1 cellular context compared by ENCODE assay signal in the genomic region with DNA sequence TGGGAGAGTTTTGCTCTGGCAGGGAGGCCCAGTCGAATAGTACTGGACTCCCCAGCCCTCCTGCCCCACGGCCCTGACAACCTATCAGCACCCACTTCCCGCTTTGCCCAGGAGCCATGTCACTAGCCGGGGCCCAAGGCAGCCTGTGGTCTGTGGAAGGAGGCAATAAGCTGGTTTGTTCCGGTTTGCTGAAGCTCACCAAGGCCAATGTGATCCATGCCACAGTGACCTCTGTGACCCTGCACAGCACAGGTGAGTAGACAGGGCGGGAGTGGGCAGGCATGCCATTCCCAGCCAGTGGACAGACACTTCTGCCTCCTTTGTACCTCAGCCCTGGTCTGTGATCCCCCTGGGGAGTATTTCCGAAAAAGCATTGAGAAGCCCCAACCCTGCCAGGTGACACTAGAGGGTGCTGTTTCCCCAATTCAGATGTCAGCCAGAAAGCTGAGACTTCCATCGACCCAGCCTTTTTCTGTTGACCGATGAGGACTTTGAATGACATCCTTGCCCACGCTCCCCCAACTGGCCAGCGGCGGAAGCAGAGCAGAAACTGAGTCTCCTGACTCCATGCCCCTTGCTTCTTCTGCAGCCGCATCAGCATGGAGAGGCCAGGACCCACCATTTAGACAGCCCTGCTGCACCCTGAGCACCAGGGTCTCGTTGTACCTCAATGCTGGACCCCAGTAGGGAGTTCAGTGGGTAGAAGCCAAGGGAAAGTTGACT.
TF ChIP-seq lines count a peak whose summit lies in the region.

No MANE protein-coding gene starts in this region.

TF ChIP-seq in HepG2, 621 proteins besides CTCF, POLR2A, EP300 and RAD21 (continued from another document and continues in another):
- TF ChIP-seq, protein P1, sequence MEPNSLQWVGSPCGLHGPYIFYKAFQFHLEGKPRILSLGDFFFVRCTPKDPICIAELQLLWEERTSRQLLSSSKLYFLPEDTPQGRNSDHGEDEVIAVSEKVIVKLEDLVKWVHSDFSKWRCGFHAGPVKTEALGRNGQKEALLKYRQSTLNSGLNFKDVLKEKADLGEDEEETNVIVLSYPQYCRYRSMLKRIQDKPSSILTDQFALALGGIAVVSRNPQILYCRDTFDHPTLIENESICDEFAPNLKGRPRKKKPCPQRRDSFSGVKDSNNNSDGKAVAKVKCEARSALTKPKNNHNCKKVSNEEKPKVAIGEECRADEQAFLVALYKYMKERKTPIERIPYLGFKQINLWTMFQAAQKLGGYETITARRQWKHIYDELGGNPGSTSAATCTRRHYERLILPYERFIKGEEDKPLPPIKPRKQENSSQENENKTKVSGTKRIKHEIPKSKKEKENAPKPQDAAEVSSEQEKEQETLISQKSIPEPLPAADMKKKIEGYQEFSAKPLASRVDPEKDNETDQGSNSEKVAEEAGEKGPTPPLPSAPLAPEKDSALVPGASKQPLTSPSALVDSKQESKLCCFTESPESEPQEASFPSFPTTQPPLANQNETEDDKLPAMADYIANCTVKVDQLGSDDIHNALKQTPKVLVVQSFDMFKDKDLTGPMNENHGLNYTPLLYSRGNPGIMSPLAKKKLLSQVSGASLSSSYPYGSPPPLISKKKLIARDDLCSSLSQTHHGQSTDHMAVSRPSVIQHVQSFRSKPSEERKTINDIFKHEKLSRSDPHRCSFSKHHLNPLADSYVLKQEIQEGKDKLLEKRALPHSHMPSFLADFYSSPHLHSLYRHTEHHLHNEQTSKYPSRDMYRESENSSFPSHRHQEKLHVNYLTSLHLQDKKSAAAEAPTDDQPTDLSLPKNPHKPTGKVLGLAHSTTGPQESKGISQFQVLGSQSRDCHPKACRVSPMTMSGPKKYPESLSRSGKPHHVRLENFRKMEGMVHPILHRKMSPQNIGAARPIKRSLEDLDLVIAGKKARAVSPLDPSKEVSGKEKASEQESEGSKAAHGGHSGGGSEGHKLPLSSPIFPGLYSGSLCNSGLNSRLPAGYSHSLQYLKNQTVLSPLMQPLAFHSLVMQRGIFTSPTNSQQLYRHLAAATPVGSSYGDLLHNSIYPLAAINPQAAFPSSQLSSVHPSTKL (CRISPR knock-in tag; IDR thresholded peaks at IDR 0.05) = peak; percentile 66
- peak; percentile 79; the same call in 1 of the 2 replicates for TF ChIP-seq RXRB (CRISPR knock-in tag; IDR thresholded peaks at IDR 0.05; ENCODE audit: borderline replicate concordance)
- TF ChIP-seq ATF7 (IDR thresholded peaks at IDR 0.05) = no peak
- no peak for TF ChIP-seq ATF7 (CRISPR knock-in tag; IDR thresholded peaks at IDR 0.05)
- 0 out of 2 replicates have a peak, but pooled peaks have one; percentile 37 for TF ChIP-seq MXD4 (CRISPR knock-in tag; IDR thresholded peaks at IDR 0.05)
- TF ChIP-seq KLF12 (CRISPR knock-in tag; IDR thresholded peaks at IDR 0.05; ENCODE audit: borderline replicate concordance) = peak; percentile 55; the same call in 1 of the 2 replicates
- peak; percentile 58; the same call in 1 of the 2 replicates for TF ChIP-seq SNAPC2 (CRISPR knock-in tag; IDR thresholded peaks at IDR 0.05)
- peak; percentile 88 for TF ChIP-seq STAG1 (CRISPR knock-in tag; IDR thresholded peaks at IDR 0.05)
- TF ChIP-seq FOXA1 (IDR thresholded peaks at IDR 0.05) = no peak
- TF ChIP-seq FOXA1 (CRISPR knock-in tag; IDR thresholded peaks at IDR 0.05) = peak; percentile 72
- peak; percentile 36; the same call in 1 of the 2 replicates for TF ChIP-seq GABPB1 (CRISPR knock-in tag; IDR thresholded peaks at IDR 0.05)
- TF ChIP-seq, protein P2, sequence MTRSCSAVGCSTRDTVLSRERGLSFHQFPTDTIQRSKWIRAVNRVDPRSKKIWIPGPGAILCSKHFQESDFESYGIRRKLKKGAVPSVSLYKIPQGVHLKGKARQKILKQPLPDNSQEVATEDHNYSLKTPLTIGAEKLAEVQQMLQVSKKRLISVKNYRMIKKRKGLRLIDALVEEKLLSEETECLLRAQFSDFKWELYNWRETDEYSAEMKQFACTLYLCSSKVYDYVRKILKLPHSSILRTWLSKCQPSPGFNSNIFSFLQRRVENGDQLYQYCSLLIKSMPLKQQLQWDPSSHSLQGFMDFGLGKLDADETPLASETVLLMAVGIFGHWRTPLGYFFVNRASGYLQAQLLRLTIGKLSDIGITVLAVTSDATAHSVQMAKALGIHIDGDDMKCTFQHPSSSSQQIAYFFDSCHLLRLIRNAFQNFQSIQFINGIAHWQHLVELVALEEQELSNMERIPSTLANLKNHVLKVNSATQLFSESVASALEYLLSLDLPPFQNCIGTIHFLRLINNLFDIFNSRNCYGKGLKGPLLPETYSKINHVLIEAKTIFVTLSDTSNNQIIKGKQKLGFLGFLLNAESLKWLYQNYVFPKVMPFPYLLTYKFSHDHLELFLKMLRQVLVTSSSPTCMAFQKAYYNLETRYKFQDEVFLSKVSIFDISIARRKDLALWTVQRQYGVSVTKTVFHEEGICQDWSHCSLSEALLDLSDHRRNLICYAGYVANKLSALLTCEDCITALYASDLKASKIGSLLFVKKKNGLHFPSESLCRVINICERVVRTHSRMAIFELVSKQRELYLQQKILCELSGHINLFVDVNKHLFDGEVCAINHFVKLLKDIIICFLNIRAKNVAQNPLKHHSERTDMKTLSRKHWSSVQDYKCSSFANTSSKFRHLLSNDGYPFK (CRISPR knock-in tag; IDR thresholded peaks at IDR 0.05; ENCODE audit: borderline replicate concordance) = peak; percentile 69; the same call in 1 of the 2 replicates
- TF ChIP-seq ZNF430 (CRISPR knock-in tag; IDR thresholded peaks at IDR 0.05) = peak; percentile 50; the same call in 1 of the 2 replicates
- TF ChIP-seq PCBP2 (optimal IDR thresholded peaks at IDR 0.05; ENCODE audit: low read depth, low read length, poor library complexity, severe bottlenecking) = no peak
- TF ChIP-seq ZNF451 (CRISPR knock-in tag; IDR thresholded peaks at IDR 0.05) = 0 out of 2 replicates have a peak, but pooled peaks have one; percentile 67
- TF ChIP-seq KLF16 (CRISPR knock-in tag; IDR thresholded peaks at IDR 0.05) = peak in 1 of 2 experiments; percentile 68; a peak in 1 of 4 replicates
- TF ChIP-seq, protein P3, sequence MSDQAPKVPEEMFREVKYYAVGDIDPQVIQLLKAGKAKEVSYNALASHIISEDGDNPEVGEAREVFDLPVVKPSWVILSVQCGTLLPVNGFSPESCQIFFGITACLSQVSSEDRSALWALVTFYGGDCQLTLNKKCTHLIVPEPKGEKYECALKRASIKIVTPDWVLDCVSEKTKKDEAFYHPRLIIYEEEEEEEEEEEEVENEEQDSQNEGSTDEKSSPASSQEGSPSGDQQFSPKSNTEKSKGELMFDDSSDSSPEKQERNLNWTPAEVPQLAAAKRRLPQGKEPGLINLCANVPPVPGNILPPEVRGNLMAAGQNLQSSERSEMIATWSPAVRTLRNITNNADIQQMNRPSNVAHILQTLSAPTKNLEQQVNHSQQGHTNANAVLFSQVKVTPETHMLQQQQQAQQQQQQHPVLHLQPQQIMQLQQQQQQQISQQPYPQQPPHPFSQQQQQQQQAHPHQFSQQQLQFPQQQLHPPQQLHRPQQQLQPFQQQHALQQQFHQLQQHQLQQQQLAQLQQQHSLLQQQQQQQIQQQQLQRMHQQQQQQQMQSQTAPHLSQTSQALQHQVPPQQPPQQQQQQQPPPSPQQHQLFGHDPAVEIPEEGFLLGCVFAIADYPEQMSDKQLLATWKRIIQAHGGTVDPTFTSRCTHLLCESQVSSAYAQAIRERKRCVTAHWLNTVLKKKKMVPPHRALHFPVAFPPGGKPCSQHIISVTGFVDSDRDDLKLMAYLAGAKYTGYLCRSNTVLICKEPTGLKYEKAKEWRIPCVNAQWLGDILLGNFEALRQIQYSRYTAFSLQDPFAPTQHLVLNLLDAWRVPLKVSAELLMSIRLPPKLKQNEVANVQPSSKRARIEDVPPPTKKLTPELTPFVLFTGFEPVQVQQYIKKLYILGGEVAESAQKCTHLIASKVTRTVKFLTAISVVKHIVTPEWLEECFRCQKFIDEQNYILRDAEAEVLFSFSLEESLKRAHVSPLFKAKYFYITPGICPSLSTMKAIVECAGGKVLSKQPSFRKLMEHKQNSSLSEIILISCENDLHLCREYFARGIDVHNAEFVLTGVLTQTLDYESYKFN (CRISPR knock-in tag; conservative IDR thresholded peaks at IDR 0.05) = 0 out of 2 replicates have a peak, but pooled peaks have one; percentile 23
- TF ChIP-seq, protein P4, sequence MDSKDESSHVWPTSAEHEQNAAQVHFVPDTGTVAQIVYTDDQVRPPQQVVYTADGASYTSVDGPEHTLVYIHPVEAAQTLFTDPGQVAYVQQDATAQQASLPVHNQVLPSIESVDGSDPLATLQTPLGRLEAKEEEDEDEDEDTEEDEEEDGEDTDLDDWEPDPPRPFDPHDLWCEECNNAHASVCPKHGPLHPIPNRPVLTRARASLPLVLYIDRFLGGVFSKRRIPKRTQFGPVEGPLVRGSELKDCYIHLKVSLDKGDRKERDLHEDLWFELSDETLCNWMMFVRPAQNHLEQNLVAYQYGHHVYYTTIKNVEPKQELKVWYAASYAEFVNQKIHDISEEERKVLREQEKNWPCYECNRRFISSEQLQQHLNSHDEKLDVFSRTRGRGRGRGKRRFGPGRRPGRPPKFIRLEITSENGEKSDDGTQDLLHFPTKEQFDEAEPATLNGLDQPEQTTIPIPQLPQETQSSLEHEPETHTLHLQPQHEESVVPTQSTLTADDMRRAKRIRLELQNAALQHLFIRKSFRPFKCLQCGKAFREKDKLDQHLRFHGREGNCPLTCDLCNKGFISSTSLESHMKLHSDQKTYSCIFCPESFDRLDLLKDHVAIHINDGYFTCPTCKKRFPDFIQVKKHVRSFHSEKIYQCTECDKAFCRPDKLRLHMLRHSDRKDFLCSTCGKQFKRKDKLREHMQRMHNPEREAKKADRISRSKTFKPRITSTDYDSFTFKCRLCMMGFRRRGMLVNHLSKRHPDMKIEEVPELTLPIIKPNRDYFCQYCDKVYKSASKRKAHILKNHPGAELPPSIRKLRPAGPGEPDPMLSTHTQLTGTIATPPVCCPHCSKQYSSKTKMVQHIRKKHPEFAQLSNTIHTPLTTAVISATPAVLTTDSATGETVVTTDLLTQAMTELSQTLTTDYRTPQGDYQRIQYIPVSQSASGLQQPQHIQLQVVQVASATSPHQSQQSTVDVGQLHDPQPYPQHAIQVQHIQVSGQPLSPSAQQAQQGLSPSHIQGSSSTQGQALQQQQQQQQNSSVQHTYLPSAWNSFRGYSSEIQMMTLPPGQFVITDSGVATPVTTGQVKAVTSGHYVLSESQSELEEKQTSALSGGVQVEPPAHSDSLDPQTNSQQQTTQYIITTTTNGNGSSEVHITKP (CRISPR knock-in tag; IDR thresholded peaks at IDR 0.05; ENCODE audit: low read depth) = 0 out of 2 replicates have a peak, but pooled peaks have one; percentile 37
- no peak for TF ChIP-seq PLRG1 (conservative IDR thresholded peaks at IDR 0.05)
- no peak for TF ChIP-seq TBX3 (IDR thresholded peaks at IDR 0.05; ENCODE audit: borderline replicate concordance)
- TF ChIP-seq RFX3 (CRISPR knock-in tag; IDR thresholded peaks at IDR 0.05) = no peak
- peak; percentile 73; the same call in 1 of the 2 replicates for TF ChIP-seq PPARG (CRISPR knock-in tag; conservative IDR thresholded peaks at IDR 0.05)
- no peak for TF ChIP-seq NR2F2 (IDR thresholded peaks at IDR 0.05; ENCODE audit: borderline replicate concordance, low read depth)
- TF ChIP-seq FOXJ3 (CRISPR knock-in tag; IDR thresholded peaks at IDR 0.05; ENCODE audit: borderline replicate concordance) = no peak
- TF ChIP-seq CHD2 (IDR thresholded peaks at IDR 0.05; ENCODE audit: low read depth, low read length) = no peak
- no peak for TF ChIP-seq CREB1 (IDR thresholded peaks at IDR 0.05)
- no peak for TF ChIP-seq CREB1 (CRISPR knock-in tag; IDR thresholded peaks at IDR 0.05)
- peak; percentile 77 for TF ChIP-seq KAT8 (CRISPR knock-in tag; IDR thresholded peaks at IDR 0.05)
- TF ChIP-seq ZNF12 (CRISPR knock-in tag; IDR thresholded peaks at IDR 0.05) = no peak
- TF ChIP-seq ZNF776 (CRISPR knock-in tag; IDR thresholded peaks at IDR 0.05) = no peak
- TF ChIP-seq ZNF678 (CRISPR knock-in tag; IDR thresholded peaks at IDR 0.05) = no peak
- no peak for TF ChIP-seq ATRX (CRISPR knock-in tag; IDR thresholded peaks at IDR 0.05; ENCODE audit: borderline replicate concordance)
- peak; percentile 68; the same call in 1 of the 2 replicates for TF ChIP-seq MIXL1 (CRISPR knock-in tag; IDR thresholded peaks at IDR 0.05)
- TF ChIP-seq ZNF605 (CRISPR knock-in tag; IDR thresholded peaks at IDR 0.05) = 0 out of 2 replicates have a peak, but pooled peaks have one; percentile 43
- peak; percentile 93; the same call in 1 of the 2 replicates for TF ChIP-seq MEIS1 (CRISPR knock-in tag; IDR thresholded peaks at IDR 0.05; ENCODE audit: borderline replicate concordance)
- TF ChIP-seq, protein P5, sequence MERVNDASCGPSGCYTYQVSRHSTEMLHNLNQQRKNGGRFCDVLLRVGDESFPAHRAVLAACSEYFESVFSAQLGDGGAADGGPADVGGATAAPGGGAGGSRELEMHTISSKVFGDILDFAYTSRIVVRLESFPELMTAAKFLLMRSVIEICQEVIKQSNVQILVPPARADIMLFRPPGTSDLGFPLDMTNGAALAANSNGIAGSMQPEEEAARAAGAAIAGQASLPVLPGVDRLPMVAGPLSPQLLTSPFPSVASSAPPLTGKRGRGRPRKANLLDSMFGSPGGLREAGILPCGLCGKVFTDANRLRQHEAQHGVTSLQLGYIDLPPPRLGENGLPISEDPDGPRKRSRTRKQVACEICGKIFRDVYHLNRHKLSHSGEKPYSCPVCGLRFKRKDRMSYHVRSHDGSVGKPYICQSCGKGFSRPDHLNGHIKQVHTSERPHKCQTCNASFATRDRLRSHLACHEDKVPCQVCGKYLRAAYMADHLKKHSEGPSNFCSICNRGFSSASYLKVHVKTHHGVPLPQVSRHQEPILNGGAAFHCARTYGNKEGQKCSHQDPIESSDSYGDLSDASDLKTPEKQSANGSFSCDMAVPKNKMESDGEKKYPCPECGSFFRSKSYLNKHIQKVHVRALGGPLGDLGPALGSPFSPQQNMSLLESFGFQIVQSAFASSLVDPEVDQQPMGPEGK (CRISPR knock-in tag; IDR thresholded peaks at IDR 0.05) = 0 out of 2 replicates have a peak, but pooled peaks have one; percentile 69
- no peak for TF ChIP-seq RFX1 (IDR thresholded peaks at IDR 0.05)
- 0 out of 2 replicates have a peak, but pooled peaks have one; percentile 69 for TF ChIP-seq ZNF619 (CRISPR knock-in tag; IDR thresholded peaks at IDR 0.05)
- TF ChIP-seq RFX5 (IDR thresholded peaks at IDR 0.05; ENCODE audit: low read depth, low read length) = no peak
- TF ChIP-seq, protein P6, sequence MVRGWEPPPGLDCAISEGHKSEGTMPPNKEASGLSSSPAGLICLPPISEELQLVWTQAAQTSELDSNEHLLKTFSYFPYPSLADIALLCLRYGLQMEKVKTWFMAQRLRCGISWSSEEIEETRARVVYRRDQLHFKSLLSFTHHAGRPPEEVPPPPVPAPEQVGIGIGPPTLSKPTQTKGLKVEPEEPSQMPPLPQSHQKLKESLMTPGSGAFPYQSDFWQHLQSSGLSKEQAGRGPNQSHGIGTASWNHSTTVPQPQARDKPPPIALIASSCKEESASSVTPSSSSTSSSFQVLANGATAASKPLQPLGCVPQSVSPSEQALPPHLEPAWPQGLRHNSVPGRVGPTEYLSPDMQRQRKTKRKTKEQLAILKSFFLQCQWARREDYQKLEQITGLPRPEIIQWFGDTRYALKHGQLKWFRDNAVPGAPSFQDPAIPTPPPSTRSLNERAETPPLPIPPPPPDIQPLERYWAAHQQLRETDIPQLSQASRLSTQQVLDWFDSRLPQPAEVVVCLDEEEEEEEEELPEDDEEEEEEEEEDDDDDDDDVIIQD (CRISPR knock-in tag; IDR thresholded peaks at IDR 0.05; ENCODE audit: low read depth) = peak; percentile 63; the same call in 1 of the 2 replicates
- TF ChIP-seq MAFF (IDR thresholded peaks at IDR 0.05; ENCODE audit: low read depth, low read length) = peak; percentile 14; the same call in 1 of the 2 replicates
